29 cellular contexts compared by ENCODE assay signal in genomic region chr11:102874842-102875241, GRCh38. TPM values are rescaled to one million over a fixed set of nuclear protein-coding genes. Genes with fewer than 3 reads are reported as not detected.
"Had no signal": no experiment of that assay in that cellular context is flagged by ENCODE, and none has a peak within 500 bp of the region (broad histone marks: within the 10 kb centered on the region; RNA-seq: fewer than 3 reads in every experiment).

Gene MMP12 (minus strand): TSS chr11:102874982. CDS start chr11:102874937, 45 bp downstream.

- H3K36me3 ChIP-seq: breast epithelium, MG63, SJCRH30 had no signal

- H3K4me1 Mint-ChIP-seq: activated naive CD4-positive, alpha-beta T cell treated with anti-CD3 and anti-CD28 coated beads, Interleukin-2, amount 50 U/mL, for 24 hours had no signal

- H3K9me3 Mint-ChIP-seq: activated CD8-positive, alpha-beta T cell treated with anti-CD3 and anti-CD28 coated beads for 36 hours; activated naive CD4-positive, alpha-beta T cell treated with anti-CD3 and anti-CD28 coated beads, Interleukin-2, amount 50 U/mL, for 24 hours; activated T-cell treated with anti-CD3 and anti-CD28 coated beads, Interleukin-2, amount 50 U/mL, for 72 hours; T-helper 1 cell treated with Interleukin-12 subunit alpha and Interleukin-12 subunit beta and Interleukin-4 antibody, amounts not matched to agents 30 μg/mL and 1 μg/mL, for 36 hours had no signal

- H3K4me3 ChIP-seq: breast epithelium, MG63, SJCRH30 had no signal

- H3K4me3 Mint-ChIP-seq: activated CD8-positive, alpha-beta T cell treated with anti-CD3 and anti-CD28 coated beads for 36 hours; activated naive CD4-positive, alpha-beta T cell treated with anti-CD3 and anti-CD28 coated beads, Interleukin-2, amount 50 U/mL, for 24 hours; activated T-cell treated with anti-CD3 and anti-CD28 coated beads, Interleukin-2, amount 50 U/mL, for 72 hours; T-helper 1 cell treated with Interleukin-12 subunit alpha and Interleukin-12 subunit beta and Interleukin-4 antibody, amounts not matched to agents 30 μg/mL and 1 μg/mL, for 36 hours had no signal

- H3K27ac Mint-ChIP-seq: activated CD8-positive, alpha-beta T cell treated with anti-CD3 and anti-CD28 coated beads for 36 hours; activated naive CD4-positive, alpha-beta T cell treated with anti-CD3 and anti-CD28 coated beads, Interleukin-2, amount 50 U/mL, for 24 hours; activated T-cell treated with anti-CD3 and anti-CD28 coated beads, Interleukin-2, amount 50 U/mL, for 72 hours; T-helper 1 cell treated with Interleukin-12 subunit alpha and Interleukin-12 subunit beta and Interleukin-4 antibody, amounts not matched to agents 30 μg/mL and 1 μg/mL, for 36 hours had no signal

- H3K27me3 ChIP-seq: breast epithelium, MG63, SJCRH30 had no signal

- ATAC-seq: activated CD4-positive, CD25-positive, alpha-beta regulatory T cell treated with anti-CD3 and anti-CD28 coated beads, Interleukin-2, amount 50 U/mL, for 24 hours; activated CD8-positive, alpha-beta T cell treated with anti-CD3 and anti-CD28 coated beads for 36 hours; activated T-cell treated with anti-CD3 and anti-CD28 coated beads, Interleukin-2, amount 50 U/mL, for 72 hours; Panc1; Right ventricle myocardium inferior had no signal

- H3K36me3 Mint-ChIP-seq: activated naive CD4-positive, alpha-beta T cell treated with anti-CD3 and anti-CD28 coated beads, Interleukin-2, amount 50 U/mL, for 24 hours had no signal

- DNase-seq: activated CD4-positive, alpha-beta T cell treated with anti-CD3 and anti-CD28 coated beads for 4 hours; activated CD8-positive, alpha-beta memory T cell treated with anti-CD3 and anti-CD28 coated beads, Interleukin-2, amount 50 U/mL, for 4 hours; activated CD8-positive, alpha-beta T cell treated with anti-CD3 and anti-CD28 coated beads for 36 hours; activated naive CD4-positive, alpha-beta T cell; activated T-cell treated with anti-CD3 and anti-CD28 coated beads, Interleukin-2, amount 50 U/mL, for 72 hours; aorta; central memory CD4-positive, alpha-beta T cell; MG63; MV-4-11; NCI-H1092 treated with DMSO at 0.1 percent for 48 hours; NCI-H1417 treated with DMSO at 0.1 percent for 48 hours; NCI-H1694; NCI-H2029; NCI-H2107; NCI-H2171 treated with DMSO at 0.1 percent for 48 hours; NCI-H226; NCI-H526 treated with DMSO at 0.1 percent for 48 hours; NCI-H82; NK-92 treated with Interleukin-12 subunit alpha and Interleukin-12 subunit beta, amount 100 ng/mL, for 24 hours; OCI-M1; RPMI8226; SJCRH30 had no signal

RNA-seq across cellular contexts. Expression of gene MMP12, which starts in this region (rescaled TPM):
- total RNA-seq: activated CD8-positive, alpha-beta T cell treated with anti-CD3 and anti-CD28 coated beads for 36 hours; activated T-cell treated with anti-CD3 and anti-CD28 coated beads, Interleukin-2, amount 50 U/mL, for 72 hours; NCI-H460; Right ventricle myocardium inferior; SJCRH30 had no signal
